ENCODE assay signal across 14 cellular contexts in the genomic region with DNA sequence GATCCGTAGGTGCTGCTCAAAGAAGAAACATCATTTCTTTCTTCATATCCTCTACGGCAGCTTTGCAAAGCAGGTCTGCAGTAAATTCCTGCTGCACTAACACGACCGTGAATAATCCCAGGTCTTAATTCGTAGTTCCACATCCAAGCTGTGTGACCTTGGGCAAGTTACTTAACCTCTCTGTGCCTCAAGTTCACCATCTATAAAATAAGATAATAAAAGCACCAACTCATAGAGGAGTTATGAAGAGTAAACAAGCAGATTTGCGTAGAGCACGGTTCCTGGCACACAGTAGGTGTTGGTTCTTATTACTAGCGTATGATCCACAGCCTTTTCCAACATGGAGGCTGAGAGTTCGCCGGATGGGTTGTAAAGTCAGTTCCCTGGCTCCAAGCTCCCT. TPM values are rescaled to one million over a fixed set of nuclear protein-coding genes. Genes with fewer than 3 reads are reported as not detected.
A peak's percentile ranks its signal among the peaks of the same experiment; 100 is the strongest.
DNase-seq lines count a peak whose midpoint lies in the region; ATAC-seq, FAIRE-seq and TF ChIP-seq lines count a peak whose summit lies in the region.
"Had no signal": no experiment of that assay in that cellular context is flagged by ENCODE, and none has a peak within 500 bp of the region (broad histone marks: within the 10 kb centered on the region; RNA-seq: fewer than 3 reads in every experiment).

No MANE protein-coding gene starts in this region.

- peak; percentile 55 for DNase-seq in Right ventricle myocardium inferior (ENCODE audit: missing footprints)
- no peak for DNase-seq in cardiac septum (ENCODE audit: low spot score)
- no peak for DNase-seq in adrenal gland
- DNase-seq in keratinocyte (ENCODE audit: low read depth, low spot score): no peak
- DNase-seq in tibial nerve (ENCODE audit: low spot score in 2 of 2): no peak
- no peak for DNase-seq in NCI-H2171 (lab: John Stamatoyannopoulos, UW)
- no peak for DNase-seq in mucosa of gallbladder (ENCODE audit: low spot score)
- DNase-seq: activated CD4-positive, alpha-beta memory T cell treated with anti-CD3 and anti-CD28 coated beads, Interleukin-2, amount 10 ng/mL, durations not matched to agents 7 days and 5 days; left cardiac atrium; NCI-H2107 had no signal

- peak overlapping the region in 3 of 5 donors; percentile 41 to 99 (median 97) for H3K27ac ChIP-seq in adrenal gland
- H3K27ac ChIP-seq in keratinocyte (ENCODE audit: control insufficient read depth, insufficient read depth, low read length): no peak overlapping the region
- peak overlapping the region in 3 of 4 donors; percentile 95 to 98 (median 98) for H3K27ac ChIP-seq in tibial nerve
- H3K27ac ChIP-seq: SJSA1 had no signal

- H3K27me3 ChIP-seq in adrenal gland: no peaks in the 10 kb centered on the region
- H3K27me3 ChIP-seq in keratinocyte (ENCODE audit: control insufficient read depth, extremely low read depth, insufficient read depth, low read length): no peaks in the 10 kb centered on the region
- no peaks in the 10 kb centered on the region for H3K27me3 ChIP-seq in tibial nerve
- H3K27me3 ChIP-seq: SJSA1 had no signal

- no peak overlapping the region for H2AFZ ChIP-seq in keratinocyte (ENCODE audit: control insufficient read depth, low read length)

- H3K4me1 ChIP-seq in adrenal gland (replicated peaks in 1 of 2) (peaks cover 43 to 68% of the 10 kb centered on the region in 2 donors), keratinocyte (ENCODE audit: control insufficient read depth, extremely low read depth, insufficient read depth, low read length) (peaks cover 40% of the 10 kb centered on the region), tibial nerve (peaks cover 0 to 79% (median 62%) of the 10 kb centered on the region in 4 donors)

- no peak overlapping the region for H3K4me3 ChIP-seq in adrenal gland
- no peak overlapping the region for H3K4me3 ChIP-seq in keratinocyte (ENCODE audit: control insufficient read depth in 2 of 3, extremely low read depth in 1 of 3, insufficient read depth in 2 of 3, low read depth in 1 of 3, low read length in 3 of 3)
- H3K4me3 ChIP-seq in tibial nerve: no peak overlapping the region
- H3K4me3 ChIP-seq: SJSA1 had no signal

- TF ChIP-seq EP300 in tibial nerve (IDR thresholded peaks at IDR 0.05): no peak

- TF ChIP-seq POLR2A in adrenal gland (IDR thresholded peaks at IDR 0.05) (no peak), tibial nerve (IDR thresholded peaks at IDR 0.05) (no peak)

- no peaks in the 10 kb centered on the region for H3K9me3 ChIP-seq in adrenal gland (replicated peaks in 1 of 3)
- no peaks in the 10 kb centered on the region for H3K9me3 ChIP-seq in keratinocyte (ENCODE audit: control insufficient read depth, low read depth, low read length)
- no peaks in the 10 kb centered on the region for H3K9me3 ChIP-seq in tibial nerve
- H3K9me3 ChIP-seq: SJSA1 had no signal

- peaks cover 54% of the 10 kb centered on the region for H4K20me1 ChIP-seq in keratinocyte (ENCODE audit: control insufficient read depth, extremely low read depth, insufficient read depth, low read length)

- intact Hi-C loops in Right ventricle myocardium inferior (cut with DNase I): no loop called here
- intact Hi-C loops in cardiac septum (cut with DNase I): no loop called here
- intact Hi-C loops in adrenal gland (cut with DNase I): loop anchor here in 1 of 2 donors (10.0 kb wide), 1 partner anchor 121 kb away; no protein-coding TSS in a partner anchor

- peaks cover 79% of the 10 kb centered on the region for H3K79me2 ChIP-seq in keratinocyte (ENCODE audit: control insufficient read depth, insufficient read depth, low read length)

- dilution Hi-C loops in keratinocyte (cut with MboI; ENCODE audit: extremely low pct_ligation_motif_present, low sequenced_read_pairs): no loop called here

- H3K9me1 ChIP-seq in keratinocyte (ENCODE audit: control insufficient read depth, extremely low read depth, insufficient read depth, low read length): peaks cover 3% of the 10 kb centered on the region

- H3K4me2 ChIP-seq in keratinocyte (ENCODE audit: control insufficient read depth, extremely low read depth, insufficient read depth, low read depth, low read length): no peak overlapping the region

- H3K9ac ChIP-seq in keratinocyte (ENCODE audit: control insufficient read depth, extremely low read depth, insufficient read depth, low read length): no peak overlapping the region

- WGBS in adrenal gland, 4 donors: 50 to 70% (median 62%) methylated on average over 10 of the region's 10 CpGs
- WGBS in tibial nerve, 2 donors: 69 to 70% methylated on average over 10 of the region's 10 CpGs

- no peaks in the 10 kb centered on the region for H3K36me3 ChIP-seq in adrenal gland (replicated peaks in 1 of 2)
- peaks cover 3 to 6% of the 10 kb centered on the region in 2 experiments for H3K36me3 ChIP-seq in keratinocyte (ENCODE audit: control insufficient read depth in 2 of 2, extremely low read depth in 1 of 2, insufficient read depth in 2 of 2, low read length in 2 of 2)
- H3K36me3 ChIP-seq in tibial nerve: peaks cover 0 to 3% (median 0%) of the 10 kb centered on the region in 3 donors

- TF ChIP-seq CTCF in adrenal gland (IDR thresholded peaks at IDR 0.05) (no peak), keratinocyte (optimal IDR thresholded peaks at IDR 0.05 in 1 of 3, IDR thresholded peaks at IDR 0.05 in 1 of 3, conservative IDR thresholded peaks at IDR 0.05 in 1 of 3; ENCODE audit: extremely low read depth in 1 of 3, insufficient read depth in 2 of 3, low read length in 3 of 3) (no peak), tibial nerve (IDR thresholded peaks at IDR 0.05) (no peak)

- ATAC-seq in Right ventricle myocardium inferior (no peak), GM18519 (IDR thresholded peaks at IDR 0.05; ENCODE audit: low FRiP score, unreplicated experiment) (no peak)
- ATAC-seq: left cardiac atrium had no signal

- peak; percentile 32 for FAIRE-seq in keratinocyte (lab: Jason Lieb, UNC)
- FAIRE-seq: endometrium, TTC549 had no signal

RNA-seq across cellular contexts. Expression of gene NCOR2, which starts 3.6 kb away (rescaled TPM):
- 134 TPM for total RNA-seq in Right ventricle myocardium inferior
- total RNA-seq in cardiac septum: 159 TPM
- total RNA-seq in adrenal gland: 100 to 1,000 TPM in 7 of 8 donors, 10 to 100 TPM in 1; 85.3 to 243 (median 199) TPM
- 100 to 1,000 TPM in 1 of 3 donors, 10 to 100 TPM in 2; 28.3 to 194 (median 53.3) TPM for polyA plus RNA-seq in adrenal gland
- 4.7 to 10.3 TPM (median 5.0 TPM) in 3 replicates for polyA plus RNA-seq in keratinocyte
- polyA plus RNA-seq in keratinocyte (2011; ENCODE audit: low read depth): 31.0 TPM
- 6.5 and 20.0 TPM in 2 replicates for polyA plus RNA-seq in keratinocyte (2011; cell fraction: cytosol; rRNA removed)
- polyA plus RNA-seq in keratinocyte (2011; cell fraction: nucleus; rRNA removed): 43.3 and 69.5 TPM in 2 replicates
- 35.3 and 75.7 TPM in 2 replicates for polyA plus RNA-seq in keratinocyte (2012; ENCODE audit: low replicate concordance)
- polyA minus RNA-seq in keratinocyte: 19.3 to 59.5 TPM (median 23.6 TPM) in 3 replicates
- 40.7 TPM for polyA minus RNA-seq in keratinocyte (2011; cell fraction: cytosol; rRNA and poly(A)+ RNA removed)
- 50.3 and 64.5 TPM in 2 replicates for polyA minus RNA-seq in keratinocyte (2011; cell fraction: nucleus; rRNA and poly(A)+ RNA removed)
- total RNA-seq in tibial nerve: 100 to 1,000 TPM; 211 to 265 (median 225) TPM
- total RNA-seq in mucosa of gallbladder: 210 TPM
